In genomic region chr11:1886551-1886950, GRCh38 we compare ENCODE assay signal across 21 cellular contexts. TPM values are rescaled to one million over a fixed set of nuclear protein-coding genes. Genes with fewer than 3 reads are reported as not detected.
"Had no signal": no experiment of that assay in that cellular context is flagged by ENCODE, and none has a peak within 500 bp of the region (broad histone marks: within the 10 kb centered on the region; RNA-seq: fewer than 3 reads in every experiment).

No MANE protein-coding gene starts in this region.

RNA-seq across cellular contexts. Expression of gene PRR33, which starts 5.1 kb away (rescaled TPM):
- total RNA-seq: activated CD8-positive, alpha-beta memory T cell treated with anti-CD3 and anti-CD28 coated beads, Interleukin-2, amount 10 ng/mL, durations not matched to agents 7 days and 5 days; aorta; body of pancreas; colonic mucosa; dermis microvascular lymphatic vessel endothelial cell; endothelial cell of umbilical vein; esophagus squamous epithelium; fibroblast of lung; fibroblast of villous mesenchyme; gastroesophageal sphincter; glomerular endothelial cell; T-helper 2 cell treated with Interferon-gamma antibody and Interleukin-4, amounts not matched to agents 100 ng/mL and 5 ng/mL, for 36 hours had no signal
- polyA plus RNA-seq: aorta, endothelial cell of umbilical vein, fibroblast of lung had no signal

RNA-seq across cellular contexts. Expression of gene TNNT3, which starts 33.0 kb away (rescaled TPM):
- total RNA-seq: dermis microvascular lymphatic vessel endothelial cell, endothelial cell of umbilical vein, fibroblast of lung, fibroblast of villous mesenchyme, glomerular endothelial cell had no signal
- polyA plus RNA-seq: endothelial cell of umbilical vein, fibroblast of lung had no signal

RNA-seq across cellular contexts. Expression of gene LSP1, which starts 33.7 kb away (rescaled TPM):
- total RNA-seq: endothelial cell of umbilical vein, fibroblast of villous mesenchyme had no signal
- polyA plus RNA-seq: endothelial cell of umbilical vein had no signal

RNA-seq across cellular contexts. Expression of gene TNNI2, which starts 47.8 kb away (rescaled TPM):
- total RNA-seq: activated CD4-positive, alpha-beta memory T cell treated with anti-CD3 and anti-CD28 coated beads for 36 hours; activated naive CD4-positive, alpha-beta T cell treated with anti-CD3 and anti-CD28 coated beads for 36 hours; activated T-helper 1 cell treated with anti-CD3 and anti-CD28 coated beads, Interleukin-12 subunit alpha, Interleukin-12 subunit beta, Interleukin-2, Interleukin-4 antibody, amounts not matched to agents 30 ng/mL and 10 ng/mL and 1 ng/mL, durations not matched to agents 14 hours and 24 hours and 36 hours; dermis microvascular lymphatic vessel endothelial cell; endothelial cell of umbilical vein; fibroblast of lung; fibroblast of villous mesenchyme; glomerular endothelial cell had no signal
- polyA plus RNA-seq: endothelial cell of umbilical vein, fibroblast of lung had no signal

RNA-seq across cellular contexts. Expression of gene SYT8, which starts 51.8 kb away (rescaled TPM):
- total RNA-seq: activated B cell treated with CpG ODN at 0.5 μM for 24 hours; activated CD4-positive, alpha-beta memory T cell treated with anti-CD3 and anti-CD28 coated beads for 36 hours; activated CD8-positive, alpha-beta memory T cell treated with anti-CD3 and anti-CD28 coated beads for 36 hours; activated CD8-positive, alpha-beta memory T cell treated with anti-CD3 and anti-CD28 coated beads, Interleukin-2, amount 10 ng/mL, durations not matched to agents 7 days and 5 days; activated CD8-positive, alpha-beta T cell treated with anti-CD3 and anti-CD28 coated beads, Interleukin-2, amount 10 ng/mL, durations not matched to agents 7 days and 5 days; activated naive CD4-positive, alpha-beta T cell treated with anti-CD3 and anti-CD28 coated beads for 36 hours; activated naive CD8-positive, alpha-beta T cell treated with anti-CD3 and anti-CD28 coated beads for 36 hours; activated T-helper 1 cell treated with anti-CD3 and anti-CD28 coated beads, Interleukin-12 subunit alpha, Interleukin-12 subunit beta, Interleukin-2, Interleukin-4 antibody, amounts not matched to agents 30 ng/mL and 10 ng/mL and 1 ng/mL, durations not matched to agents 14 hours and 24 hours and 36 hours; activated T-helper 2 cell treated with anti-CD3 and anti-CD28 coated beads, Interferon-gamma antibody, Interleukin-2, Interleukin-4, amounts not matched to agents 10 μg/mL and 5 μg/mL and 100 μg/mL, durations not matched to agents 14 hours and 24 hours and 36 hours; endothelial cell of umbilical vein; fibroblast of lung; fibroblast of villous mesenchyme; glomerular endothelial cell; T-cell; T-helper 2 cell treated with Interferon-gamma antibody and Interleukin-4, amounts not matched to agents 100 ng/mL and 5 ng/mL, for 36 hours had no signal
- polyA plus RNA-seq: endothelial cell of umbilical vein, fibroblast of lung had no signal
